13 cellular contexts compared by ENCODE assay signal in the genomic region with DNA sequence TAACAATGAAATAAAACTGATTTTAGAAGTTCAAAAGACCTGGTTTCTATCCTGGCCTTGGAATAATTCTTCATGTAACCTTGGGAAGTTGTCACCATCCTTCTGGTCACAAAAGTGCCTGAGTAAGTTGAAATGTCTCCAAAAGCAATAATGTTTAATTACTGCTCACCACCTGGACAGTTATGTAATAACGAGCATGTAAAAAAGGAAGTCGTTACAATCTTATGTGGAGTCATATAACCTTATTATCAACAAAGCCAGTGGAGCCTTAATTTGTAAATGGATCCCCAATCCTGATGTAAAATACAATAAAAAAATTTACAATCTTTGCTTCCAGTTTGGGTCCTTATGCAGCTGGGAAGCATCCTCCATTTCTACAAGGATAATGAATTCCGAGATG.
"Had no signal": no experiment of that assay in that cellular context is flagged by ENCODE, and none has a peak within 500 bp of the region (broad histone marks: within the 10 kb centered on the region; RNA-seq: fewer than 3 reads in every experiment).

No MANE protein-coding gene starts in this region.

- DNase-seq: activated CD4-positive, alpha-beta T cell treated with anti-CD3 and anti-CD28 coated beads, Interleukin-2, amount 50 U/mL, for 4 hours; effector CD4-positive, alpha-beta T cell; gastrocnemius medialis; heart left ventricle; left ventricle myocardium inferior; mammary epithelial cell; midbrain; nephron progenitor cell; spleen; stimulated activated naive CD4-positive, alpha-beta T cell treated with Interleukin-2 at 50 U/mL for 16 hours; thyroid gland had no signal

- H3K4me1 ChIP-seq: gastrocnemius medialis, heart left ventricle, left ventricle myocardium inferior, spleen, thyroid gland had no signal

- H3K9me3 ChIP-seq: gastrocnemius medialis, thyroid gland had no signal

- H3K27ac Mint-ChIP-seq: activated naive CD8-positive, alpha-beta T cell; activated T-helper 1 cell treated with anti-CD3 and anti-CD28 coated beads, Interleukin-12 subunit alpha, Interleukin-12 subunit beta, Interleukin-2, Interleukin-4 antibody, amounts not matched to agents 30 ng/mL and 10 ng/mL and 1 ng/mL, durations not matched to agents 14 hours and 24 hours and 36 hours; nephron progenitor cell had no signal

- H3K27ac ChIP-seq: gastrocnemius medialis, heart left ventricle, left ventricle myocardium inferior, spleen, thyroid gland had no signal

- ATAC-seq: gastrocnemius medialis, heart left ventricle had no signal

- H3K36me3 ChIP-seq: gastrocnemius medialis, heart left ventricle, left ventricle myocardium inferior, spleen, thyroid gland had no signal

- H3K4me3 Mint-ChIP-seq: activated naive CD8-positive, alpha-beta T cell; activated T-helper 1 cell treated with anti-CD3 and anti-CD28 coated beads, Interleukin-12 subunit alpha, Interleukin-12 subunit beta, Interleukin-2, Interleukin-4 antibody, amounts not matched to agents 30 ng/mL and 10 ng/mL and 1 ng/mL, durations not matched to agents 14 hours and 24 hours and 36 hours; nephron progenitor cell had no signal

- H3K4me1 Mint-ChIP-seq: nephron progenitor cell had no signal

- H3K4me3 ChIP-seq: gastrocnemius medialis, heart left ventricle, left ventricle myocardium inferior, spleen, thyroid gland had no signal

- H3K27me3 ChIP-seq: gastrocnemius medialis, spleen, thyroid gland had no signal
